8 cellular contexts compared by ENCODE assay signal in genomic region chr12:54216580-54217308, GRCh38. TPM values are rescaled to one million over a fixed set of nuclear protein-coding genes. Genes with fewer than 3 reads are reported as not detected.
DNase-seq lines count a peak whose midpoint lies in the region; TF ChIP-seq lines count a peak whose summit lies in the region.

No MANE protein-coding gene starts in this region.

- intact Hi-C loops in A673 (cut with micrococcal nuclease; ENCODE audit: unreplicated experiment) (no loop called here), cardiac septum (cut with DNase I) (loop anchor here (5.0 kb wide), 1 partner anchor 146 kb away; the partner anchor contains the start of gene GPR84)

- H3K36me3 ChIP-seq in A673 (ENCODE audit: insufficient read depth, low read length, poor library complexity, severe bottlenecking) (no peaks in the 10 kb centered on the region), tibial nerve (no peaks in the 10 kb centered on the region)

- TF ChIP-seq POLR2A in GM19193 (IDR thresholded peaks at IDR 0.05; ENCODE audit: extremely low read depth, insufficient read depth, insufficient read length) (peak; percentile 27), tibial nerve (IDR thresholded peaks at IDR 0.05) (no peak)

- POLR2A ChIA-PET in A673 (lab: Charles Lee; ENCODE audit: low non-redundant PET) = no interaction called here

- H3K27ac Mint-ChIP-seq in activated naive CD4-positive, alpha-beta T cell treated with anti-CD3 and anti-CD28 coated beads, Interleukin-2, amount 50 U/mL, for 24 hours = peak overlapping the region; percentile 18

- H3K4me3 ChIP-seq in A673 (ENCODE audit: low read depth, low read length, poor library complexity, severe bottlenecking) (peak overlapping the region; percentile 42), tibial nerve (peak overlapping the region in 3 of 4 donors; percentile 6 to 41 (median 33))

- CTCF ChIA-PET in A673 (lab: Charles Lee) = interaction anchor here (0.6 to 1.6 kb wide), 10 partner anchors 9 to 459 kb away, joined by 3 to 10 read pairs (median 3); partner anchors contain the start of genes COPZ1 and HOXC10

- peak overlapping the region; percentile 17 for H3K27ac ChIP-seq in A673 (ENCODE audit: low read depth, low read length, poor library complexity, severe bottlenecking)
- peak overlapping the region in 1 of 4 donors; percentile 10 for H3K27ac ChIP-seq in tibial nerve

- 7 to 11% methylated on average over 29 of the region's 29 CpGs for whole genome bisulfite sequencing in tibial nerve, 2 donors

- no peaks in the 10 kb centered on the region for H3K36me3 Mint-ChIP-seq in activated naive CD4-positive, alpha-beta T cell treated with anti-CD3 and anti-CD28 coated beads, Interleukin-2, amount 50 U/mL, for 24 hours

- H3K9me3 Mint-ChIP-seq in activated naive CD4-positive, alpha-beta T cell treated with anti-CD3 and anti-CD28 coated beads, Interleukin-2, amount 50 U/mL, for 24 hours = no peaks in the 10 kb centered on the region

- BruUV-seq in A673 (replicated peaks; lab: Mats Ljungman, UMichigan) = no TSS peak

- no peaks in the 10 kb centered on the region for H3K27me3 Mint-ChIP-seq in activated naive CD4-positive, alpha-beta T cell treated with anti-CD3 and anti-CD28 coated beads, Interleukin-2, amount 50 U/mL, for 24 hours

- peak in 1 of 2 donors; percentile 12 for TF ChIP-seq EP300 in tibial nerve (IDR thresholded peaks at IDR 0.05)

- TF ChIP-seq CTCF in A673 (conservative IDR thresholded peaks at IDR 0.05; ENCODE audit: low read depth, low read length) = peak; percentile 92
- TF ChIP-seq CTCF in tibial nerve (IDR thresholded peaks at IDR 0.05) = peak; percentile 72 to 89 (median 82)

- H3K4me3 Mint-ChIP-seq in activated naive CD4-positive, alpha-beta T cell treated with anti-CD3 and anti-CD28 coated beads, Interleukin-2, amount 50 U/mL, for 24 hours = peak overlapping the region; percentile 85

- DNase-seq in A673 (ENCODE audit: low spot score) = peak; percentile 97
- peak; percentile 86 for DNase-seq in NCI-H128 (lab: John Stamatoyannopoulos, UW; ENCODE audit: unreplicated experiment)
- peak; percentile 20 for DNase-seq in SKM-1 (lab: John Stamatoyannopoulos, UW; ENCODE audit: unreplicated experiment)
- DNase-seq in cardiac septum (ENCODE audit: low spot score) = peak; percentile 88
- DNase-seq in pons (ENCODE audit: low spot score) = peak; percentile 91
- DNase-seq in tibial nerve (ENCODE audit: low spot score in 2 of 2) = peak in 1 of 2 donors; percentile 60

- H3K4me1 Mint-ChIP-seq in activated naive CD4-positive, alpha-beta T cell treated with anti-CD3 and anti-CD28 coated beads, Interleukin-2, amount 50 U/mL, for 24 hours = peaks cover 33% of the 10 kb centered on the region

- H3K9me3 ChIP-seq in A673 (ENCODE audit: low read depth, low read length, poor library complexity, severe bottlenecking) (no peaks in the 10 kb centered on the region), tibial nerve (no peaks in the 10 kb centered on the region)

- H3K27me3 ChIP-seq in A673 (replicated peaks; ENCODE audit: insufficient read depth, low read depth, low read length, poor library complexity) (no peaks in the 10 kb centered on the region), tibial nerve (peaks cover 0 to 24% of the 10 kb centered on the region in 2 donors)

- H3K4me1 ChIP-seq in A673 (ENCODE audit: insufficient read depth, low read length, poor library complexity, severe bottlenecking) = peaks cover 19% of the 10 kb centered on the region
- peaks cover 0 to 45% (median 14%) of the 10 kb centered on the region in 4 donors for H3K4me1 ChIP-seq in tibial nerve

RNA-seq across cellular contexts. Expression of gene SMUG1, which starts 28.0 kb away (rescaled TPM):
- total RNA-seq in A673 (2021) (27.7 and 32.8 TPM in 2 replicates), cardiac septum (15.3 TPM), tibial nerve (10 to 100 TPM; 31.5 to 55.5 (median 36.3) TPM)
